1 cellular context compared by ENCODE assay signal in the genomic region with DNA sequence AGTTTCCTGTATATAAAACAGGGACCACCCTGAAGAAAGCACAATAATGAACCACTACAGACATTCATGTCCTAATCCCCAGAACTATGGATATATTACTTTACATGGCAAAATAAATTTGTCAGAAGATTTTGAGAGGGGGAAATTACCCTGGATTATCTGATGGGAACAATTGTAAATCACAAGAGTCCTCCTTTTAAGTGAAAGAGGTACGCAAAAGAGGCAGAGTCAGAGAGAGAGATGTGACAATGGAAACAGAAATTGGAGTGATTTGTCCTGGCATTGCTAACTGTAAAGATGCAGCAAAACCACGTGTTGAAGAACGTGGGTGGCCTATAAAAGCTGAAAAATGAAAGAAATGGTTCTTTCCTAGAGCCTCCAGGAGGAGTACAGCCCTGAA.
TF ChIP-seq lines count a peak whose summit lies in the region.

No MANE protein-coding gene starts in this region.

TF ChIP-seq in H1, 55 proteins besides CTCF, POLR2A, EP300 and RAD21:
- TF ChIP-seq ATF2 (IDR thresholded peaks at IDR 0.05; ENCODE audit: low read length): no peak
- no peak for TF ChIP-seq SIRT6 (IDR thresholded peaks at IDR 0.05; ENCODE audit: low read length)
- TF ChIP-seq SAP30 (IDR thresholded peaks at IDR 0.05; ENCODE audit: insufficient read depth, insufficient replicate concordance, low read length): no peak
- TF ChIP-seq MAFK (IDR thresholded peaks at IDR 0.05; ENCODE audit: low read depth, low read length): no peak
- TF ChIP-seq, protein P1, sequence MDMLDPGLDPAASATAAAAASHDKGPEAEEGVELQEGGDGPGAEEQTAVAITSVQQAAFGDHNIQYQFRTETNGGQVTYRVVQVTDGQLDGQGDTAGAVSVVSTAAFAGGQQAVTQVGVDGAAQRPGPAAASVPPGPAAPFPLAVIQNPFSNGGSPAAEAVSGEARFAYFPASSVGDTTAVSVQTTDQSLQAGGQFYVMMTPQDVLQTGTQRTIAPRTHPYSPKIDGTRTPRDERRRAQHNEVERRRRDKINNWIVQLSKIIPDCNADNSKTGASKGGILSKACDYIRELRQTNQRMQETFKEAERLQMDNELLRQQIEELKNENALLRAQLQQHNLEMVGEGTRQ (IDR thresholded peaks at IDR 0.05; ENCODE audit: low read length): no peak
- no peak for TF ChIP-seq HDAC6 (IDR thresholded peaks at IDR 0.05; ENCODE audit: low read depth, low read length)
- no peak for TF ChIP-seq SIN3A (conservative IDR thresholded peaks at IDR 0.05 in 1 of 2, IDR thresholded peaks at IDR 0.05 in 1 of 2; ENCODE audit: low read depth in 1 of 2, low read length in 2 of 2)
- TF ChIP-seq FOSL1 (IDR thresholded peaks at IDR 0.05; ENCODE audit: insufficient read depth, low read depth, low read length): no peak
- no peak for TF ChIP-seq RNF2 (IDR thresholded peaks at IDR 0.05; ENCODE audit: borderline replicate concordance, low read depth, low read length, missing control alignments, poor library complexity, severe bottlenecking)
- no peak for TF ChIP-seq TCF12 (IDR thresholded peaks at IDR 0.05; ENCODE audit: low read depth, low read length)
- no peak for TF ChIP-seq JUN (IDR thresholded peaks at IDR 0.05; ENCODE audit: low read depth, low read length)
- TF ChIP-seq RXRA (IDR thresholded peaks at IDR 0.05; ENCODE audit: insufficient read depth, low read depth, low read length): no peak
- no peak for TF ChIP-seq ASH2L (IDR thresholded peaks at IDR 0.05; ENCODE audit: low read length)
- no peak for TF ChIP-seq EZH2 (IDR thresholded peaks at IDR 0.05; ENCODE audit: low read depth, low read length, severe bottlenecking)
- no peak for TF ChIP-seq BRCA1 (IDR thresholded peaks at IDR 0.05; ENCODE audit: low read depth, low read length)
- no peak for TF ChIP-seq BACH1 (IDR thresholded peaks at IDR 0.05; ENCODE audit: low read length)
- no peak for TF ChIP-seq POLR2AphosphoS5 (IDR thresholded peaks at IDR 0.05; ENCODE audit: low read depth, low read length)
- no peak for TF ChIP-seq SIX5 (IDR thresholded peaks at IDR 0.05; ENCODE audit: low read depth, low read length)
- TF ChIP-seq CBX8 (IDR thresholded peaks at IDR 0.05; ENCODE audit: borderline replicate concordance, low read depth, low read length): no peak
